30 cellular contexts compared by ENCODE assay signal in genomic region chr6:45531999-45532605, GRCh38.
A peak's percentile ranks its signal among the peaks of the same experiment; 100 is the strongest.
DNase-seq lines count a peak whose midpoint lies in the region; ATAC-seq and TF ChIP-seq lines count a peak whose summit lies in the region.
"Had no signal": no experiment of that assay in that cellular context is flagged by ENCODE, and none has a peak within 500 bp of the region (broad histone marks: within the 10 kb centered on the region; RNA-seq: fewer than 3 reads in every experiment).

No MANE protein-coding gene starts in this region.

- peaks cover 0 to 12% of the 10 kb centered on the region in 2 experiments; a peak in 3 of 4 replicates for H3K79me1 ChIP-seq in IMR-90 (ENCODE audit: low read depth in 1 of 2, low read length in 2 of 2)

- no peak overlapping the region for H2BK5ac ChIP-seq in IMR-90 (ENCODE audit: low read depth, low read length, poor library complexity, severe bottlenecking)

- H3K9ac ChIP-seq in IMR-90 (ENCODE audit: low read depth, low read length): no peak overlapping the region
- H3K9ac ChIP-seq: BLaER1, parathyroid adenoma had no signal

- in situ Hi-C loops in IMR-90 (cut with MboI; ENCODE audit: low sequenced_read_pairs): no loop called here

- H2BK15ac ChIP-seq in IMR-90 (ENCODE audit: low read depth, low read length): no peak overlapping the region

- peaks cover 15% of the 10 kb centered on the region for H3K4me1 Mint-ChIP-seq in chondrocyte (ENCODE audit: low read depth)
- no peaks in the 10 kb centered on the region for H3K4me1 Mint-ChIP-seq in activated T-cell treated with anti-CD3 and anti-CD28 coated beads, Interleukin-2, amount 50 U/mL, for 72 hours (ENCODE audit: low read depth)
- H3K4me1 Mint-ChIP-seq: WTC11 had no signal

- CTCF ChIA-PET in IMR-90 (lab: Yijun Ruan, JAX): interaction anchor here (0.6 kb wide), 1 partner anchor 183 kb away, joined by 3 read pairs; no protein-coding TSS in a partner anchor

- dilution Hi-C loops in IMR-90 (cut with HindIII; ENCODE audit: low sequenced_read_pairs, unreplicated experiment): no loop called here

- H3K56ac ChIP-seq in IMR-90 (ENCODE audit: extremely low read depth, insufficient read depth, low read length): no peak overlapping the region

- H3K18ac ChIP-seq in IMR-90 (ENCODE audit: low read depth, low read length): no peak overlapping the region

- H3K4me1 ChIP-seq in IMR-90 (ENCODE audit: control insufficient read depth, insufficient read depth, low read length): peaks cover 6% of the 10 kb centered on the region
- no peaks in the 10 kb centered on the region for H3K4me1 ChIP-seq in gastroesophageal sphincter
- H3K4me1 ChIP-seq: BLaER1, body of pancreas, parathyroid adenoma, Peyer's patch, tibial artery had no signal

- no peak overlapping the region for H4K5ac ChIP-seq in IMR-90 (ENCODE audit: low read depth, low read length)

- H3K27ac ChIP-seq in IMR-90 (ENCODE audit: insufficient read depth, low read length) (no peak overlapping the region), gastroesophageal sphincter (no peak overlapping the region)
- H3K27ac ChIP-seq: BLaER1, body of pancreas, parathyroid adenoma had no signal

- H3K36me3 Mint-ChIP-seq in chondrocyte (ENCODE audit: low read depth): peaks cover 5% of the 10 kb centered on the region
- H3K36me3 Mint-ChIP-seq in activated T-cell treated with anti-CD3 and anti-CD28 coated beads, Interleukin-2, amount 50 U/mL, for 72 hours (ENCODE audit: insufficient read depth in 2 of 2): peaks cover 15 to 45% of the 10 kb centered on the region in 2 donors
- H3K36me3 Mint-ChIP-seq: WTC11 had no signal

- H2AFZ ChIP-seq in IMR-90 (replicated peaks; ENCODE audit: low read length, poor library complexity): no peak overlapping the region
- H2AFZ ChIP-seq: parathyroid adenoma had no signal

- intact Hi-C loops in IMR-90 (cut with micrococcal nuclease) (loop anchor here (5.0 kb wide), 1 partner anchor 180 kb away; no protein-coding TSS in a partner anchor), sciatic nerve (cut with DNase I) (no loop called here)

- no peaks in the 10 kb centered on the region for H3K27me3 Mint-ChIP-seq in chondrocyte (ENCODE audit: low read depth)
- H3K27me3 Mint-ChIP-seq in activated T-cell treated with anti-CD3 and anti-CD28 coated beads, Interleukin-2, amount 50 U/mL, for 72 hours (ENCODE audit: low read depth): no peaks in the 10 kb centered on the region

- no peak for TF ChIP-seq RAD21 in IMR-90 (IDR thresholded peaks at IDR 0.05; ENCODE audit: low read length)

- no CpG with 5 or more reads among the region's 2 CpGs for WGBS in IMR-90 (ENCODE audit: extremely low coverage in 2 of 2, insufficient read length in 1 of 2), 2 experiments
- WGBS in gastroesophageal sphincter (ENCODE audit: low coverage in 1 of 2), 2 donors: 86 to 90% methylated on average over 1 to 2 of the region's 2 CpGs

- H2AK5ac ChIP-seq in IMR-90 (ENCODE audit: low read depth, low read length): peak overlapping the region; percentile 4; the same call in 1 of the 2 replicates

- no TSS peak for BruUV-seq in IMR-90 (replicated peaks; lab: Mats Ljungman, UMichigan)

- TF ChIP-seq CTCF in IMR-90 (conservative IDR thresholded peaks at IDR 0.05; ENCODE audit: low read depth, low read length) (no peak), chondrocyte (IDR thresholded peaks at IDR 0.05) (no peak), gastroesophageal sphincter (IDR thresholded peaks at IDR 0.05) (no peak)

- H4K20me1 ChIP-seq in IMR-90 (ENCODE audit: insufficient read depth, low read length): no peaks in the 10 kb centered on the region
- H4K20me1 ChIP-seq: BLaER1 had no signal

- POLR2A ChIA-PET in IMR-90 (lab: Charles Lee; ENCODE audit: unreplicated experiment): interaction anchor here (0.6 kb wide), 1 partner anchor 237 kb away, joined by 13 read pairs; no protein-coding TSS in a partner anchor

- no peak overlapping the region for H3K4me3 Mint-ChIP-seq in chondrocyte (ENCODE audit: unreplicated experiment)
- no peak overlapping the region for H3K4me3 Mint-ChIP-seq in activated T-cell treated with anti-CD3 and anti-CD28 coated beads, Interleukin-2, amount 50 U/mL, for 72 hours
- H3K4me3 Mint-ChIP-seq: neural crest cell, WTC11 had no signal

- no peaks in the 10 kb centered on the region for H3K27me3 ChIP-seq in IMR-90 (ENCODE audit: control insufficient read depth, insufficient read depth, low read length)
- peaks cover 12% of the 10 kb centered on the region for H3K27me3 ChIP-seq in gastroesophageal sphincter
- H3K27me3 ChIP-seq: BLaER1, body of pancreas, esophagus squamous epithelium, gastrocnemius medialis, Peyer's patch had no signal

- H2BK120ac ChIP-seq in IMR-90 (ENCODE audit: low read depth, low read length): peak overlapping the region; percentile 65; the same call in 1 of the 2 replicates

- peak; percentile 27 for DNase-seq in COLO829 (ENCODE audit: low spot score)
- no peak for DNase-seq in IMR-90
- no peak for DNase-seq in chondrocyte (ENCODE audit: low spot score)
- DNase-seq in sciatic nerve (ENCODE audit: low spot score): no peak
- DNase-seq in globus pallidus (ENCODE audit: low spot score): no peak
- no peak for DNase-seq in activated T-cell treated with anti-CD3 and anti-CD28 coated beads, Interleukin-2, amount 50 U/mL, for 72 hours
- DNase-seq in NCI-H128 (lab: John Stamatoyannopoulos, UW; ENCODE audit: unreplicated experiment): no peak
- DNase-seq: ACHN; activated CD4-positive, alpha-beta T cell treated with anti-CD3 and anti-CD28 coated beads, Interleukin-2, amount 50 U/mL, for 1 hour; activated naive CD4-positive, alpha-beta T cell treated with Interleukin-2 at 50 U/mL for 16 hours; activated T-cell treated with anti-CD3 and anti-CD28 coated beads, Interleukin-2, amount 50 U/mL, for 48 hours; body of pancreas; DMS153; dorsolateral prefrontal cortex; esophagus squamous epithelium; gastrocnemius medialis; HCEC 1CT; left colon; MV-4-11; NCI-H1436 treated with DMSO at 0.1 percent for 48 hours; NCI-H446; NCI-H82; Peyer's patch; SHP77 treated with DMSO at 0.1 percent for 48 hours; tibial artery had no signal

- peak overlapping the region; percentile 44; the same call in 1 of the 2 replicates for H3K4ac ChIP-seq in IMR-90 (ENCODE audit: low read depth, low read length)

- H3K14ac ChIP-seq in IMR-90 (replicated peaks; ENCODE audit: low read depth, low read length): no peak overlapping the region

- no peaks in the 10 kb centered on the region for H3K9me3 Mint-ChIP-seq in chondrocyte (ENCODE audit: low read depth)
- peaks cover 0 to 2% of the 10 kb centered on the region in 2 donors for H3K9me3 Mint-ChIP-seq in activated T-cell treated with anti-CD3 and anti-CD28 coated beads, Interleukin-2, amount 50 U/mL, for 72 hours

- peaks cover 8% of the 10 kb centered on the region for H3K9me1 ChIP-seq in IMR-90 (ENCODE audit: insufficient read depth, low read length)

- H3K36me3 ChIP-seq in IMR-90 (ENCODE audit: control insufficient read depth, insufficient read depth, low read length) (no peaks in the 10 kb centered on the region), gastroesophageal sphincter (no peaks in the 10 kb centered on the region)
- H3K36me3 ChIP-seq: BLaER1, esophagus squamous epithelium, gastrocnemius medialis, Peyer's patch, tibial artery had no signal

- H2BK20ac ChIP-seq in IMR-90 (ENCODE audit: low read depth, low read length): peak overlapping the region; percentile 68

- H3K4me3 ChIP-seq in IMR-90 (ENCODE audit: insufficient read depth, low read depth, low read length) (no peak overlapping the region), gastroesophageal sphincter (no peak overlapping the region)
- H3K4me3 ChIP-seq: BLaER1, body of pancreas, Peyer's patch had no signal

- peak overlapping the region; percentile 63; the same call in 1 of the 2 replicates for H3K23ac ChIP-seq in IMR-90 (ENCODE audit: low read depth, low read length)

- no peak overlapping the region for H4K91ac ChIP-seq in IMR-90 (ENCODE audit: insufficient read depth, low read depth, low read length)

- TF ChIP-seq EP300 in gastroesophageal sphincter (IDR thresholded peaks at IDR 0.05): no peak

- ATAC-seq in IMR-90 (ENCODE audit: low read depth) (no peak; the same call in 1 of the 2 replicates), sciatic nerve (peak; percentile 41), gastroesophageal sphincter (no peak)
- no peak for ATAC-seq in activated T-cell treated with anti-CD3 and anti-CD28 coated beads, Interleukin-2, amount 50 U/mL, for 72 hours (replicated peaks in 1 of 2)
- ATAC-seq: body of pancreas, WTC11 had no signal

- H3K4me2 ChIP-seq in IMR-90 (ENCODE audit: low read depth, low read length): no peak overlapping the region
- H3K4me2 ChIP-seq: BLaER1 had no signal

- TF ChIP-seq POLR2A in IMR-90 (IDR thresholded peaks at IDR 0.05; ENCODE audit: low read depth, low read length) (no peak), gastroesophageal sphincter (IDR thresholded peaks at IDR 0.05) (no peak)

- H4K8ac ChIP-seq in IMR-90 (ENCODE audit: low read depth in 2 of 2, low read length in 2 of 2): no peak overlapping the region

- no peak overlapping the region for H2AK9ac ChIP-seq in IMR-90 (replicated peaks; ENCODE audit: low read depth, low read length, poor library complexity)

- H3K27ac Mint-ChIP-seq in chondrocyte (ENCODE audit: unreplicated experiment): peak overlapping the region; percentile 60
- H3K27ac Mint-ChIP-seq in activated T-cell treated with anti-CD3 and anti-CD28 coated beads, Interleukin-2, amount 50 U/mL, for 72 hours: no peak overlapping the region
- H3K27ac Mint-ChIP-seq: WTC11 had no signal

- no peaks in the 10 kb centered on the region for H3K9me3 ChIP-seq in IMR-90 (ENCODE audit: control insufficient read depth, insufficient read depth, low read length)
- H3K9me3 ChIP-seq in gastroesophageal sphincter: no peaks in the 10 kb centered on the region
- H3K9me3 ChIP-seq: BLaER1, body of pancreas, esophagus squamous epithelium, gastrocnemius medialis, Peyer's patch, tibial artery had no signal

TF ChIP-seq in IMR-90, 13 proteins besides CTCF, POLR2A, EP300 and RAD21:
- TF ChIP-seq MAFK (IDR thresholded peaks at IDR 0.05; ENCODE audit: low read depth, low read length) (no peak), RCOR1 (IDR thresholded peaks at IDR 0.05; ENCODE audit: insufficient replicate concordance, low read length) (no peak), FOS (IDR thresholded peaks at IDR 0.05; ENCODE audit: low read depth, low read length) (no peak)
- TF ChIP-seq, protein P1, sequence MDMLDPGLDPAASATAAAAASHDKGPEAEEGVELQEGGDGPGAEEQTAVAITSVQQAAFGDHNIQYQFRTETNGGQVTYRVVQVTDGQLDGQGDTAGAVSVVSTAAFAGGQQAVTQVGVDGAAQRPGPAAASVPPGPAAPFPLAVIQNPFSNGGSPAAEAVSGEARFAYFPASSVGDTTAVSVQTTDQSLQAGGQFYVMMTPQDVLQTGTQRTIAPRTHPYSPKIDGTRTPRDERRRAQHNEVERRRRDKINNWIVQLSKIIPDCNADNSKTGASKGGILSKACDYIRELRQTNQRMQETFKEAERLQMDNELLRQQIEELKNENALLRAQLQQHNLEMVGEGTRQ (IDR thresholded peaks at IDR 0.05; ENCODE audit: low read depth, low read length): no peak
